Comparison of ENCODE assay signal across 31 cellular contexts in genomic region chr3:133667118-133667517, GRCh38.
"Had no signal": no experiment of that assay in that cellular context is flagged by ENCODE, and none has a peak within 500 bp of the region (broad histone marks: within the 10 kb centered on the region; RNA-seq: fewer than 3 reads in every experiment).

No MANE protein-coding gene starts in this region.

- H3K27ac Mint-ChIP-seq: natural killer cell treated with Interleukin-12 subunit alpha and Interleukin-12 subunit beta and Interleukin-15 and Interleukin-18, amount 100 ng/mL, for 72 hours; neural progenitor cell; progenitor cell of endocrine pancreas; stimulated activated memory B cell treated with anti-CD40 and anti-IgM and Interleukin-4, amounts not matched to agents 10 μg/mL and 1 μg/mL and 100 μg/mL, for 72 hours; type B pancreatic cell had no signal

- H3K9me3 ChIP-seq: ovary, psoas muscle, spleen, suprapubic skin, testis, tibial artery, transverse colon, upper lobe of right lung, uterus had no signal

- ATAC-seq: naive thymus-derived CD8-positive, alpha-beta T cell; natural killer cell treated with Interleukin-12 subunit alpha and Interleukin-12 subunit beta and Interleukin-15 and Interleukin-18, amount 100 ng/mL, for 72 hours; psoas muscle; right cardiac atrium; sciatic nerve; stimulated activated memory B cell treated with anti-CD40 and anti-IgM and Interleukin-4, amounts not matched to agents 10 μg/mL and 1 μg/mL and 100 μg/mL, for 72 hours; stimulated activated naive CD8-positive, alpha-beta T cell treated with anti-CD3 and anti-CD28 coated beads, Interleukin-15, amount 100 ng/mL, for 72 hours; stimulated activated naive CD8-positive, alpha-beta T cell treated with anti-CD3 and anti-CD28 coated beads, Interleukin-15, Interleukin-2, amounts not matched to agents 100 U/mL and 50 U/mL, for 24 hours; upper lobe of right lung had no signal

- H3K4me1 ChIP-seq: parathyroid adenoma, testis, uterus had no signal

- H3K4me3 ChIP-seq: neural progenitor cell, ovary, psoas muscle, skin epidermis, smooth muscle cell, spleen, suprapubic skin, testis, tibial artery, transverse colon, upper lobe of right lung, uterus had no signal

- H3K36me3 ChIP-seq: neural progenitor cell, ovary, spleen, suprapubic skin, tibial artery, transverse colon, upper lobe of right lung, uterus had no signal

- DNase-seq: naive thymus-derived CD8-positive, alpha-beta T cell; occipital lobe; ovary; posterior cingulate gyrus; psoas muscle; right cardiac atrium; spleen; stimulated activated CD4-positive, alpha-beta T cell treated with anti-CD3 and anti-CD28 coated beads, Interleukin-12 subunit alpha, Interleukin-12 subunit beta, amount 100 ng/mL, for 4 hours; stimulated activated CD4-positive, alpha-beta T cell treated with anti-CD3 and anti-CD28 coated beads, Interleukin-1b, Interleukin-23, amount 100 ng/mL, for 48 hours; stimulated activated CD4-positive, alpha-beta T cell treated with anti-CD3 and anti-CD28 coated beads, Interleukin-4, amount 100 ng/mL, for 1 hour; stimulated activated CD4-positive, alpha-beta T cell treated with anti-CD3 and anti-CD28 coated beads, Interleukin-4, amount 100 ng/mL, for 4 hours; stimulated activated CD8-positive, alpha-beta memory T cell treated with anti-CD3 and anti-CD28 coated beads, Interleukin-4, amount 100 ng/mL, for 48 hours; stimulated activated naive CD4-positive, alpha-beta T cell; stimulated activated naive CD8-positive, alpha-beta T cell treated with anti-CD3 and anti-CD28 coated beads, Interleukin-15, amount 100 ng/mL, for 72 hours; stimulated activated naive CD8-positive, alpha-beta T cell treated with anti-CD3 and anti-CD28 coated beads, Interleukin-15, Interleukin-2, amounts not matched to agents 100 U/mL and 50 U/mL, for 24 hours; substantia nigra; testis; tibial artery; transverse colon; upper lobe of right lung; uterus had no signal

- H2AFZ ChIP-seq: neural progenitor cell, parathyroid adenoma had no signal

- H3K36me3 Mint-ChIP-seq: naive thymus-derived CD8-positive, alpha-beta T cell; natural killer cell treated with Interleukin-12 subunit alpha and Interleukin-12 subunit beta and Interleukin-15 and Interleukin-18, amount 100 ng/mL, for 72 hours; neural progenitor cell; stimulated activated memory B cell treated with anti-CD40 and anti-IgM and Interleukin-4, amounts not matched to agents 10 μg/mL and 1 μg/mL and 100 μg/mL, for 72 hours; type B pancreatic cell had no signal

- H3K9ac ChIP-seq: neural progenitor cell, parathyroid adenoma had no signal

- H3K4me2 ChIP-seq: neural progenitor cell, smooth muscle cell had no signal

- H3K27me3 ChIP-seq: ovary, testis, transverse colon, uterus had no signal

- H3K27ac ChIP-seq: neural progenitor cell, ovary, parathyroid adenoma, psoas muscle, skin epidermis, spleen, suprapubic skin, testis, tibial artery, transverse colon, upper lobe of right lung, uterus had no signal

- H3K4me3 Mint-ChIP-seq: naive thymus-derived CD8-positive, alpha-beta T cell; natural killer cell treated with Interleukin-12 subunit alpha and Interleukin-12 subunit beta and Interleukin-15 and Interleukin-18, amount 100 ng/mL, for 72 hours; neural progenitor cell; stimulated activated memory B cell treated with anti-CD40 and anti-IgM and Interleukin-4, amounts not matched to agents 10 μg/mL and 1 μg/mL and 100 μg/mL, for 72 hours; stimulated activated naive CD8-positive, alpha-beta T cell treated with anti-CD3 and anti-CD28 coated beads, Interleukin-15, amount 100 ng/mL, for 72 hours; type B pancreatic cell had no signal

- H3K27me3 Mint-ChIP-seq: progenitor cell of endocrine pancreas, type B pancreatic cell had no signal
